Comparison of ENCODE assay signal across 20 cellular contexts in the genomic region with DNA sequence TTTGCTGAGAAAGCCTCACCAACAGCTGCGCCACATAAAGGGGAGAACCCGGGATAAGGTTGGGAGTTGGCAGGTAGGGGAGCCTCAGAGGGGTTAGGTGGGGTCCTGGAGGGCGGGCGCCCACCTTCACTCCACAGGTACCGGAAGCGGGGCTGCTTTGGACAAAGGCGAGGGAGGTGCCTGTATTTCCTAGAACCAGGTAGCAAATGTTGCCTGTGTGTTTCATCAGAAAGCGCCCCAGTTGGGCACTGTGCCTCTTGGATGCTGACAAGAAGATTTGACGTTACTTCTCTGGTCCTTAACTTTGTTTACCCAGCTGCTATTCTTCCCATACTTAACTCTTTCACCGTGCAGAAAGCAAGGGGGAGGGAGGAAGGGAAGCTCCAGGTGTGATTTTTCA.
DNase-seq lines count a peak whose midpoint lies in the region; ATAC-seq and TF ChIP-seq lines count a peak whose summit lies in the region.
"Had no signal": no experiment of that assay in that cellular context is flagged by ENCODE, and none has a peak within 500 bp of the region (broad histone marks: within the 10 kb centered on the region; RNA-seq: fewer than 3 reads in every experiment).

No MANE protein-coding gene starts in this region.

- TF ChIP-seq POLR2A in body of pancreas (IDR thresholded peaks at IDR 0.05) = peak in 2 of 3 donors; percentile 34 to 40

- H3K9me3 Mint-ChIP-seq in osteocyte (ENCODE audit: unreplicated experiment) = no peaks in the 10 kb centered on the region
- no peaks in the 10 kb centered on the region for H3K9me3 Mint-ChIP-seq in activated T-helper 17 cell treated with anti-CD3 and anti-CD28 coated beads, Interleukin-2, amount 50 U/mL, for 72 hours
- H3K9me3 Mint-ChIP-seq: IgD-negative memory B cell had no signal

- WGBS in body of pancreas, 2 donors = 15 to 29% methylated on average over 10 of the region's 10 CpGs

- DNase-seq in NCI-H1436 (lab: John Stamatoyannopoulos, UW) = peak; percentile 59
- no peak for DNase-seq in NCI-H1436 treated with DMSO at 0.1 percent for 48 hours (lab: John Stamatoyannopoulos, UW)
- no peak for DNase-seq in GM13977 (ENCODE audit: low spot score)
- peak; percentile 82 to 91 (median 90) for DNase-seq in body of pancreas
- DNase-seq in osteocyte (ENCODE audit: extremely low spot score, unreplicated experiment) = peak; percentile 48
- DNase-seq in COLO829 (ENCODE audit: low spot score) = no peak
- DNase-seq: AML-193, DND-41, NCI-H187 treated with DMSO at 0.1 percent for 48 hours, NCI-H226, NCI-H524, SW 1271, T-helper 2 cell had no signal

- no peak overlapping the region for H3K4me3 Mint-ChIP-seq in osteocyte (ENCODE audit: unreplicated experiment)
- H3K4me3 Mint-ChIP-seq in activated T-helper 17 cell treated with anti-CD3 and anti-CD28 coated beads, Interleukin-2, amount 50 U/mL, for 72 hours = no peak overlapping the region
- H3K4me3 Mint-ChIP-seq: IgD-negative memory B cell had no signal

- H3K4me3 ChIP-seq in body of pancreas = no peak overlapping the region
- H3K4me3 ChIP-seq: HAP-1 had no signal

- no peaks in the 10 kb centered on the region for H3K36me3 Mint-ChIP-seq in osteocyte (ENCODE audit: unreplicated experiment)
- H3K36me3 Mint-ChIP-seq in activated T-helper 17 cell treated with anti-CD3 and anti-CD28 coated beads, Interleukin-2, amount 50 U/mL, for 72 hours (ENCODE audit: low read depth) = no peaks in the 10 kb centered on the region

- ATAC-seq in body of pancreas = peak; percentile 87
- ATAC-seq in activated T-helper 17 cell treated with anti-CD3 and anti-CD28 coated beads, Interleukin-2, amount 50 U/mL, for 72 hours (replicated peaks) = no peak
- no peak for ATAC-seq in GM21390 (IDR thresholded peaks at IDR 0.05; ENCODE audit: unreplicated experiment)
- ATAC-seq: Right ventricle myocardium inferior had no signal

- intact Hi-C loops in body of pancreas (cut with DNase I) = no loop called here

- H3K27ac Mint-ChIP-seq in osteocyte (ENCODE audit: unreplicated experiment) = no peak overlapping the region
- no peak overlapping the region for H3K27ac Mint-ChIP-seq in activated T-helper 17 cell treated with anti-CD3 and anti-CD28 coated beads, Interleukin-2, amount 50 U/mL, for 72 hours
- H3K27ac Mint-ChIP-seq: IgD-negative memory B cell had no signal

- no peaks in the 10 kb centered on the region for H3K4me1 Mint-ChIP-seq in osteocyte (ENCODE audit: unreplicated experiment)
- H3K4me1 Mint-ChIP-seq in activated T-helper 17 cell treated with anti-CD3 and anti-CD28 coated beads, Interleukin-2, amount 50 U/mL, for 72 hours = no peaks in the 10 kb centered on the region
- H3K4me1 Mint-ChIP-seq: IgD-negative memory B cell had no signal

- peak overlapping the region; percentile 55 to 85 (median 79) for H3K27ac ChIP-seq in body of pancreas
- H3K27ac ChIP-seq: 22Rv1, C4-2B had no signal

- no peaks in the 10 kb centered on the region for H3K9me3 ChIP-seq in body of pancreas
- H3K9me3 ChIP-seq: HAP-1 had no signal

- peaks cover 3% of the 10 kb centered on the region for H3K27me3 Mint-ChIP-seq in osteocyte (ENCODE audit: unreplicated experiment)
- H3K27me3 Mint-ChIP-seq in activated T-helper 17 cell treated with anti-CD3 and anti-CD28 coated beads, Interleukin-2, amount 50 U/mL, for 72 hours = peaks cover 29% of the 10 kb centered on the region

- no peaks in the 10 kb centered on the region for H3K36me3 ChIP-seq in body of pancreas (replicated peaks in 1 of 2; ENCODE audit: insufficient read depth in 1 of 2, low read depth in 2 of 2)
- H3K36me3 ChIP-seq: HAP-1 had no signal

- in situ Hi-C loops in GM13977 (cut with MboI; ENCODE audit: low pct_unique_long_range_greater_than_20kb, low sequenced_read_pairs, unreplicated experiment) = loop anchor here (25.0 kb wide), 1 partner anchor 914 kb away; no protein-coding TSS in a partner anchor

- TF ChIP-seq CTCF in GM13977 (IDR thresholded peaks at IDR 0.05; ENCODE audit: extremely low read depth, insufficient read depth, missing control alignments) (peak; percentile 1), body of pancreas (IDR thresholded peaks at IDR 0.05) (no peak), osteocyte (IDR thresholded peaks at IDR 0.05) (no peak)

- H3K4me1 ChIP-seq in body of pancreas = peaks cover 64% of the 10 kb centered on the region

- no peaks in the 10 kb centered on the region for H3K27me3 ChIP-seq in body of pancreas

Comparison
In these comparisons a context has a peak if more than half of its experiments do, and no peak if none do; other contexts are left out.
1. DNase-seq: peak in NCI-H1436 (single experiment), body of pancreas (4 of 4) and osteocyte (single experiment); none in NCI-H1436 treated with DMSO at 0.1 percent for 48 hours (single experiment), GM13977 (single experiment) and COLO829 (single experiment).